8 cellular contexts compared by ENCODE assay signal in genomic region chr22:21467337-21468193, GRCh38. TPM values are rescaled to one million over a fixed set of nuclear protein-coding genes. Genes with fewer than 3 reads are reported as not detected.
DNase-seq lines count a peak whose midpoint lies in the region; TF ChIP-seq lines count a peak whose summit lies in the region.
"Not testable (repeated sequence)": the region's sequence is repeated elsewhere in the genome, so short reads cannot be mapped to it uniquely, and the experiment has no call there.

TMEM191C (plus strand) TSS chr22:21467387; CDS start chr22:21467460, 73 bp downstream.

- H3K36me3 Mint-ChIP-seq in activated T-helper 1 cell treated with anti-CD3 and anti-CD28 coated beads, Interleukin-12 subunit alpha, Interleukin-12 subunit beta, Interleukin-2, Interleukin-4 antibody, amounts not matched to agents 30 ng/mL and 10 ng/mL and 1 ng/mL, durations not matched to agents 14 hours and 24 hours and 36 hours (ENCODE audit: low read depth); immature natural killer cell; progenitor cell of endocrine pancreas (ENCODE audit: insufficient read depth): not testable (repeated sequence)

- H3K9me3 ChIP-seq in effector memory CD4-positive, alpha-beta T cell (ENCODE audit: control insufficient read depth, low read length); vagina: not testable (repeated sequence)

- not testable (repeated sequence) for H3K27me3 Mint-ChIP-seq in activated T-helper 1 cell treated with anti-CD3 and anti-CD28 coated beads, Interleukin-12 subunit alpha, Interleukin-12 subunit beta, Interleukin-2, Interleukin-4 antibody, amounts not matched to agents 30 ng/mL and 10 ng/mL and 1 ng/mL, durations not matched to agents 14 hours and 24 hours and 36 hours (ENCODE audit: insufficient read depth); immature natural killer cell (ENCODE audit: low read depth in 3 of 3); progenitor cell of endocrine pancreas

- DNase-seq in HFF-Myc (ENCODE audit: extremely low read depth, low read depth); Jurkat, Clone E6-1 (ENCODE audit: low read depth, low spot score); activated T-helper 1 cell treated with anti-CD3 and anti-CD28 coated beads, Interleukin-12 subunit alpha, Interleukin-12 subunit beta, Interleukin-2, Interleukin-4 antibody, amounts not matched to agents 30 ng/mL and 10 ng/mL and 1 ng/mL, durations not matched to agents 14 hours and 24 hours and 36 hours (ENCODE audit: low spot score); effector memory CD4-positive, alpha-beta T cell; immature natural killer cell; progenitor cell of endocrine pancreas (ENCODE audit: low spot score, unreplicated experiment); vagina (ENCODE audit: extremely low spot score in 2 of 2): not testable (repeated sequence)

- not testable (repeated sequence) for H3K4me1 Mint-ChIP-seq in activated T-helper 1 cell treated with anti-CD3 and anti-CD28 coated beads, Interleukin-12 subunit alpha, Interleukin-12 subunit beta, Interleukin-2, Interleukin-4 antibody, amounts not matched to agents 30 ng/mL and 10 ng/mL and 1 ng/mL, durations not matched to agents 14 hours and 24 hours and 36 hours (ENCODE audit: low read depth); immature natural killer cell; progenitor cell of endocrine pancreas (ENCODE audit: low read depth)

- not testable (repeated sequence) for H3K4me1 ChIP-seq in effector memory CD4-positive, alpha-beta T cell (ENCODE audit: control insufficient read depth, insufficient read depth, low read length, poor library complexity, severe bottlenecking); vagina

- peak within 1 kb of the TSS; percentile 94 for H3K27ac Mint-ChIP-seq in activated T-helper 1 cell treated with anti-CD3 and anti-CD28 coated beads, Interleukin-12 subunit alpha, Interleukin-12 subunit beta, Interleukin-2, Interleukin-4 antibody, amounts not matched to agents 30 ng/mL and 10 ng/mL and 1 ng/mL, durations not matched to agents 14 hours and 24 hours and 36 hours
- H3K27ac Mint-ChIP-seq in immature natural killer cell (peak within 1 kb of the TSS; percentile 82 to 97 (median 96)), progenitor cell of endocrine pancreas (peak within 1 kb of the TSS; percentile 99)

- H3K27me3 ChIP-seq in effector memory CD4-positive, alpha-beta T cell (replicated peaks; ENCODE audit: control insufficient read depth, insufficient read depth, low read length, poor library complexity, severe bottlenecking); vagina: not testable (repeated sequence)

- TF ChIP-seq CTCF in GM12875 (IDR thresholded peaks at IDR 0.05; ENCODE audit: borderline replicate concordance, insufficient read depth, low read depth, low read length); HFF-Myc (IDR thresholded peaks at IDR 0.05; ENCODE audit: low read depth, low read length, missing control alignments); progenitor cell of endocrine pancreas (IDR thresholded peaks at IDR 0.05; ENCODE audit: unreplicated experiment); vagina (IDR thresholded peaks at IDR 0.05): not testable (repeated sequence)

- not testable (repeated sequence) for TF ChIP-seq POLR2A in vagina (IDR thresholded peaks at IDR 0.05)

- not testable (repeated sequence) for H3K36me3 ChIP-seq in effector memory CD4-positive, alpha-beta T cell (ENCODE audit: control insufficient read depth, insufficient read depth, low read length); vagina

- peak within 1 kb of the TSS; percentile 31 for H3K4me3 ChIP-seq in GM12875 (ENCODE audit: low read depth, low read length)
- peak within 1 kb of the TSS; percentile 26 for H3K4me3 ChIP-seq in HFF-Myc (replicated peaks; ENCODE audit: low read depth, low read length)
- peak within 1 kb of the TSS; percentile 43 for H3K4me3 ChIP-seq in Jurkat, Clone E6-1 (ENCODE audit: low read length)
- not testable (repeated sequence) for H3K4me3 ChIP-seq in effector memory CD4-positive, alpha-beta T cell (ENCODE audit: insufficient read depth, low read depth, low read length, poor library complexity, severe bottlenecking)
- H3K4me3 ChIP-seq in vagina: peak within 1 kb of the TSS; percentile 31 to 42

- intact Hi-C loops in activated T-helper 1 cell treated with anti-CD3 and anti-CD28 coated beads, Interleukin-12 subunit alpha, Interleukin-12 subunit beta, Interleukin-2, Interleukin-4 antibody, amounts not matched to agents 30 ng/mL and 10 ng/mL and 1 ng/mL, durations not matched to agents 14 hours and 24 hours and 36 hours (cut with micrococcal nuclease); vagina (cut with DNase I): not testable (repeated sequence)

- H3K4me3 Mint-ChIP-seq in activated T-helper 1 cell treated with anti-CD3 and anti-CD28 coated beads, Interleukin-12 subunit alpha, Interleukin-12 subunit beta, Interleukin-2, Interleukin-4 antibody, amounts not matched to agents 30 ng/mL and 10 ng/mL and 1 ng/mL, durations not matched to agents 14 hours and 24 hours and 36 hours: peak within 1 kb of the TSS; percentile 83
- H3K4me3 Mint-ChIP-seq in immature natural killer cell (peak within 1 kb of the TSS; percentile 89 to 96 (median 92)), progenitor cell of endocrine pancreas (ENCODE audit: low read depth) (peak within 1 kb of the TSS; percentile 79)

- peak within 1 kb of the TSS; percentile 51 for H3K27ac ChIP-seq in effector memory CD4-positive, alpha-beta T cell (ENCODE audit: insufficient read depth, low read length, poor library complexity, severe bottlenecking)
- H3K27ac ChIP-seq in vagina: not testable (repeated sequence)

- H3K9me3 Mint-ChIP-seq in activated T-helper 1 cell treated with anti-CD3 and anti-CD28 coated beads, Interleukin-12 subunit alpha, Interleukin-12 subunit beta, Interleukin-2, Interleukin-4 antibody, amounts not matched to agents 30 ng/mL and 10 ng/mL and 1 ng/mL, durations not matched to agents 14 hours and 24 hours and 36 hours; immature natural killer cell; progenitor cell of endocrine pancreas (ENCODE audit: low read depth): not testable (repeated sequence)

RNA-seq across cellular contexts. Expression of gene TMEM191C, which starts in this region (rescaled TPM):
- not detected for polyA plus RNA-seq in Jurkat, Clone E6-1 (2012; ENCODE audit: insufficient read depth, insufficient read length)
- 0.59 and 0.67 TPM in 2 replicates for total RNA-seq in activated T-helper 1 cell treated with anti-CD3 and anti-CD28 coated beads, Interleukin-12 subunit alpha, Interleukin-12 subunit beta, Interleukin-2, Interleukin-4 antibody, amounts not matched to agents 30 ng/mL and 10 ng/mL and 1 ng/mL, durations not matched to agents 14 hours and 24 hours and 36 hours
- polyA plus RNA-seq in immature natural killer cell: 1 to 10 TPM; 1.7 to 2.5 (median 1.8) TPM
- total RNA-seq in progenitor cell of endocrine pancreas (4.1 and 5.1 TPM in 2 replicates), vagina (8.3 TPM)
